ENCODE assay signal across 1 cellular context in genomic region chr6:79193971-79194370, GRCh38.
TF ChIP-seq lines count a peak whose summit lies in the region.

No MANE protein-coding gene starts in this region.

TF ChIP-seq in HEK293, 187 proteins besides CTCF, POLR2A, EP300 and RAD21:
- TF ChIP-seq PRDM4 (tag by site-specific recombination; IDR thresholded peaks at IDR 0.05), result no peak
- TF ChIP-seq WT1 (tag by site-specific recombination; IDR thresholded peaks at IDR 0.05), result peak; percentile 56
